In genomic region chr10:13299437-13300287, GRCh38 we compare ENCODE assay signal across 8 cellular contexts. TPM values are rescaled to one million over a fixed set of nuclear protein-coding genes. Genes with fewer than 3 reads are reported as not detected.
DNase-seq lines count a peak whose midpoint lies in the region; ATAC-seq and TF ChIP-seq lines count a peak whose summit lies in the region.

TSS of gene PHYH (minus strand) at chr10:13300064. CDS start at chr10:13300042, 22 bp downstream.

- ATAC-seq in GM18498 (IDR thresholded peaks at IDR 0.05; ENCODE audit: unreplicated experiment), result peak; percentile 79
- peak; percentile 59 for ATAC-seq in HG02884 (IDR thresholded peaks at IDR 0.05; ENCODE audit: unreplicated experiment)

- H3K36me3 ChIP-seq in spleen, result peaks cover 0 to 8% (median 0%) of the 10 kb centered on the region in 6 donors

- H3K4me1 ChIP-seq in spleen, result peaks cover 14 to 43% (median 32%) of the 10 kb centered on the region in 6 donors

- 0 to 1% (median 0%) methylated on average over 50 to 88 of the region's 88 CpGs for WGBS in spleen, 5 donors

- TF ChIP-seq POLR2A in spleen (IDR thresholded peaks at IDR 0.05), result peak in 1 of 3 donors; percentile 63

- intact Hi-C loops in spleen (cut with DNase I; ENCODE audit: low total_unique reads), result loop anchor here (10.0 kb wide), 1 partner anchor 135 kb away; the partner anchor contains the start of gene MCM10

- DNase-seq in NCI-H2107 (lab: John Stamatoyannopoulos, UW), result peak; percentile 2
- peak; percentile 73 for DNase-seq in activated CD4-positive, CD25-positive, alpha-beta regulatory T cell treated with anti-CD3 and anti-CD28 coated beads, Interleukin-2, amount 50 U/mL, for 16 hours (ENCODE audit: low read depth, low spot score)
- peak in 60 of 61 donors; percentile 6 to 90 (median 78) for DNase-seq in caudate nucleus (lab: John Stamatoyannopoulos, UW)
- DNase-seq in iris pigment epithelial cell (ENCODE audit: low read depth), result peak; percentile 80
- DNase-seq in spleen, result peak; percentile 98

- H3K27me3 ChIP-seq in spleen (replicated peaks in 1 of 7), result no peaks in the 10 kb centered on the region

- H3K9me3 ChIP-seq in spleen, result no peaks in the 10 kb centered on the region

- H3K27ac ChIP-seq in 22Rv1 (peak within 1 kb of the TSS; percentile 87), caudate nucleus (ENCODE audit: low read depth, low read length) (peak within 1 kb of the TSS; percentile 84), spleen (peak within 1 kb of the TSS; percentile 93 to 98 (median 95))

- TF ChIP-seq CTCF in 22Rv1 (IDR thresholded peaks at IDR 0.05) (no peak), spleen (IDR thresholded peaks at IDR 0.05 in 8 of 11, conservative IDR thresholded peaks at IDR 0.05 in 3 of 11) (peak in 2 of 11 experiments; percentile 13 to 26)

- peak within 1 kb of the TSS; percentile 63 to 90 (median 69) for H3K4me3 ChIP-seq in spleen

RNA-seq across cellular contexts. Expression of gene PHYH, which starts in this region (rescaled TPM):
- total RNA-seq in spleen, result 10 to 100 TPM in 6 of 7 donors, 1 to 10 TPM in 1; 9.8 to 30.5 (median 14.7) TPM
- polyA plus RNA-seq in spleen, result 10 to 100 TPM; 10.6 to 22.4 (median 12.5) TPM

Comparison
In these comparisons a context has a peak if more than half of its experiments do, and no peak if none do; other contexts are left out.
1. Peak in every context shown above with its lines: DNase-seq, ATAC-seq, H3K4me3 ChIP-seq and H3K27ac ChIP-seq.
2. DNase-seq: peak in every context shown above with its lines; median percentile 98 in spleen; 80 in iris pigment epithelial cell; 78 in caudate nucleus; 73 in activated CD4-positive, CD25-positive, alpha-beta regulatory T cell treated with anti-CD3 and anti-CD28 coated beads, Interleukin-2, amount 50 U/mL, for 16 hours; 2 in NCI-H2107.